10 cellular contexts compared by ENCODE assay signal in genomic region chr9:134055981-134056461, GRCh38. TPM values are rescaled to one million over a fixed set of nuclear protein-coding genes. Genes with fewer than 3 reads are reported as not detected.
DNase-seq lines count a peak whose midpoint lies in the region; ATAC-seq and TF ChIP-seq lines count a peak whose summit lies in the region.
"Had no signal": no experiment of that assay in that cellular context is flagged by ENCODE, and none has a peak within 500 bp of the region (broad histone marks: within the 10 kb centered on the region; RNA-seq: fewer than 3 reads in every experiment).

No MANE protein-coding gene starts in this region.

- no peak overlapping the region for H3K4me3 ChIP-seq in skeletal muscle satellite cell (ENCODE audit: low read length)
- H3K4me3 ChIP-seq: SJCRH30 had no signal

- no peaks in the 10 kb centered on the region for H3K9me3 ChIP-seq in skeletal muscle satellite cell (replicated peaks; ENCODE audit: low read length)
- H3K9me3 ChIP-seq: SJCRH30 had no signal

- ATAC-seq in left cardiac atrium (peak; percentile 90 to 92), HG02610 (IDR thresholded peaks at IDR 0.05; ENCODE audit: unreplicated experiment) (no peak)

- no peak overlapping the region for H3K9ac ChIP-seq in skeletal muscle satellite cell (ENCODE audit: low read depth, low read length)

- no peaks in the 10 kb centered on the region for H3K27me3 ChIP-seq in skeletal muscle satellite cell (ENCODE audit: control insufficient read depth, insufficient read depth, low read length)
- H3K27me3 ChIP-seq: SJCRH30 had no signal

- peak overlapping the region; percentile 67 for H3K27ac ChIP-seq in angular gyrus (ENCODE audit: low read depth, low read length)
- H3K27ac ChIP-seq: SJCRH30 had no signal

- peaks cover 17% of the 10 kb centered on the region for H3K36me3 ChIP-seq in skeletal muscle satellite cell (ENCODE audit: insufficient read depth, low read length)

- in situ Hi-C loops in GM13977 (cut with MboI; ENCODE audit: low pct_unique_long_range_greater_than_20kb, low sequenced_read_pairs, unreplicated experiment): no loop called here

- H3K4me1 ChIP-seq in skeletal muscle satellite cell (ENCODE audit: control insufficient read depth, insufficient read depth, low read length): peaks cover 53% of the 10 kb centered on the region

- peak overlapping the region; percentile 66 for H3K4me2 ChIP-seq in skeletal muscle satellite cell (ENCODE audit: low read length)

- intact Hi-C loops in left cardiac atrium (cut with DNase I): no loop called here

- peak; percentile 95 for DNase-seq in GM03348 (ENCODE audit: low spot score)
- peak; percentile 84 for DNase-seq in left cardiac atrium
- no peak for DNase-seq in GM13977 (ENCODE audit: low spot score)
- no peak for DNase-seq in NCI-H2171 treated with DMSO at 0.1 percent for 48 hours (lab: John Stamatoyannopoulos, UW)
- DNase-seq in SHP77 treated with DMSO at 0.1 percent for 48 hours (lab: John Stamatoyannopoulos, UW): no peak
- DNase-seq: stimulated activated naive B cell treated with anti-CD40 and anti-IgM and Interleukin-4, amounts not matched to agents 10 μg/mL and 1 μg/mL and 100 μg/mL, for 72 hours had no signal

- TF ChIP-seq CTCF in GM13977 (IDR thresholded peaks at IDR 0.05; ENCODE audit: extremely low read depth, insufficient read depth, missing control alignments): no peak

RNA-seq across cellular contexts. Expression of gene BRD3, which starts 11.8 kb away (rescaled TPM):
- total RNA-seq in left cardiac atrium: 10 to 100 TPM; 25.5 to 28.0 TPM
- 3.0 and 3.9 TPM in 2 replicates for total RNA-seq in skeletal muscle satellite cell (2012; rRNA removed)

RNA-seq across cellular contexts. Expression of gene BRD3OS, which starts 30.7 kb away (rescaled TPM):
- 1 to 10 TPM; 7.0 to 7.9 TPM for total RNA-seq in left cardiac atrium
- total RNA-seq in skeletal muscle satellite cell (2012; rRNA removed): 17.3 and 19.5 TPM in 2 replicates

Comparison
In these comparisons a context has a peak if more than half of its experiments do, and no peak if none do; other contexts are left out.
1. DNase-seq: peak in GM03348 (single experiment) and left cardiac atrium (single experiment); none in GM13977 (single experiment), NCI-H2171 treated with DMSO at 0.1 percent for 48 hours (single experiment) and SHP77 treated with DMSO at 0.1 percent for 48 hours (single experiment).